In the genomic region with DNA sequence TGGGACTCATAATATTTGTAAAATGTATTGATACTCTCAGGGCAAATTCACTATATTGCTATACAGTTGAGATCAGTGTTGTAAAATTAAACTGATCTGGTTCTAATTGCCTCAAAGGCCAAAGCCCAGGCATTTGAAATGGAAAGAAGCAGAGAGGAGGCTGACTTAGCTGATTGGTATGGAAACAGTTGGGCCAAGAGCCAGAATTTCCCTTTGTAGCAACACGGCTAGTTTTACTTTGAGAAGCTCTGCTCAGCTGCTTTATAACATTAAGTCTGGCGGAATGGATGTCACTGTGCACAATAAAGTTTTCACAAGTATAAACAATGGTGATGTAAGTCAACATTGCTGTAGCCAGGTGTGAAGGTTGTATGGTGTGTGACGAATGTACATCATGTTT, we compare ENCODE assay signal across 19 cellular contexts.
A peak's percentile ranks its signal among the peaks of the same experiment; 100 is the strongest.
DNase-seq lines count a peak whose midpoint lies in the region; ATAC-seq, FAIRE-seq and TF ChIP-seq lines count a peak whose summit lies in the region.
"Had no signal": no experiment of that assay in that cellular context is flagged by ENCODE, and none has a peak within 500 bp of the region (broad histone marks: within the 10 kb centered on the region; RNA-seq: fewer than 3 reads in every experiment).

No MANE protein-coding gene starts in this region.

- intact Hi-C loops in right cardiac atrium (cut with DNase I) = no loop called here

- H3K27ac Mint-ChIP-seq in effector memory CD8-positive, alpha-beta T cell = no peak overlapping the region
- H3K27ac Mint-ChIP-seq: activated T-helper 2 cell treated with anti-CD3 and anti-CD28 coated beads, Interferon-gamma antibody, Interleukin-2, Interleukin-4, amounts not matched to agents 10 μg/mL and 5 μg/mL and 100 μg/mL, durations not matched to agents 14 hours and 24 hours and 36 hours; stimulated activated naive CD8-positive, alpha-beta T cell treated with anti-CD3 and anti-CD28 coated beads, Interleukin-15, amount 100 ng/mL, for 72 hours had no signal

- CTCF ChIA-PET in SK-N-SH (lab: Yijun Ruan, JAX) = no interaction called here

- no peak for ATAC-seq in right cardiac atrium
- no peak for ATAC-seq in effector memory CD8-positive, alpha-beta T cell (replicated peaks)
- ATAC-seq: lower lobe of right lung; pancreas; stimulated activated naive CD8-positive, alpha-beta T cell treated with anti-CD3 and anti-CD28 coated beads, Interleukin-15, amount 100 ng/mL, for 72 hours had no signal

- DNase-seq in SK-N-SH (no peak), fibroblast of peridontal ligament (ENCODE audit: extremely low read depth) (peak; percentile 99), skeletal muscle cell (ENCODE audit: low read depth) (peak; percentile 80), right cardiac atrium (no peak), nucleus accumbens (lab: John Stamatoyannopoulos, UW) (no peak)
- DNase-seq in stimulated activated CD4-positive, alpha-beta T cell treated with anti-CD3 and anti-CD28 coated beads, Interleukin-2, amount 100 ng/mL, for 48 hours = no peak
- no peak for DNase-seq in effector memory CD8-positive, alpha-beta T cell
- DNase-seq: activated CD4-positive, alpha-beta T cell treated with anti-CD3 and anti-CD28 coated beads for 1 hour; glutamatergic neuron; lower lobe of right lung; NCI-H1694 treated with DMSO at 0.1 percent for 48 hours; NK-92 treated with Interleukin-12 subunit alpha and Interleukin-12 subunit beta, amount 100 ng/mL, for 24 hours; stimulated activated CD4-positive, alpha-beta T cell treated with anti-CD3 and anti-CD28 coated beads, Interleukin-4, amount 100 ng/mL, for 24 hours; stimulated activated naive CD8-positive, alpha-beta T cell treated with anti-CD3 and anti-CD28 coated beads, Interleukin-15, amount 100 ng/mL, for 72 hours had no signal

- no peak overlapping the region for H3K4me3 Mint-ChIP-seq in effector memory CD8-positive, alpha-beta T cell
- H3K4me3 Mint-ChIP-seq: central memory CD8-positive, alpha-beta T cell; stimulated activated naive CD8-positive, alpha-beta T cell treated with anti-CD3 and anti-CD28 coated beads, Interleukin-15, amount 100 ng/mL, for 72 hours had no signal

- TF ChIP-seq CTCF in SK-N-SH (IDR thresholded peaks at IDR 0.05) = no peak

- peak overlapping the region; percentile 53 for H3K4me2 ChIP-seq in SK-N-SH

- no peaks in the 10 kb centered on the region for H3K36me3 Mint-ChIP-seq in effector memory CD8-positive, alpha-beta T cell (ENCODE audit: insufficient read depth)

- H3F3A ChIP-seq in SK-N-SH (replicated peaks; ENCODE audit: insufficient read depth) = peaks cover 21% of the 10 kb centered on the region

- H3K4me1 ChIP-seq in SK-N-SH (ENCODE audit: control insufficient read depth in 1 of 2, insufficient read depth in 2 of 2, low read depth in 1 of 2, low read length in 1 of 2) = peaks cover 0 to 20% of the 10 kb centered on the region in 2 experiments
- no peaks in the 10 kb centered on the region for H3K4me1 ChIP-seq in right cardiac atrium (ENCODE audit: control insufficient read depth, insufficient read depth, low read length)
- H3K4me1 ChIP-seq: lower lobe of right lung, pancreas had no signal

- no peaks in the 10 kb centered on the region for H3K9me3 Mint-ChIP-seq in effector memory CD8-positive, alpha-beta T cell
- H3K9me3 Mint-ChIP-seq: activated T-helper 2 cell treated with anti-CD3 and anti-CD28 coated beads, Interferon-gamma antibody, Interleukin-2, Interleukin-4, amounts not matched to agents 10 μg/mL and 5 μg/mL and 100 μg/mL, durations not matched to agents 14 hours and 24 hours and 36 hours; stimulated activated naive CD8-positive, alpha-beta T cell treated with anti-CD3 and anti-CD28 coated beads, Interleukin-15, amount 100 ng/mL, for 72 hours had no signal

- peak overlapping the region; percentile 29; the same call in 1 of the 2 replicates for H3K9ac ChIP-seq in SK-N-SH

- no peaks in the 10 kb centered on the region for H3K9me2 ChIP-seq in SK-N-SH

- H3K4me1 Mint-ChIP-seq in effector memory CD8-positive, alpha-beta T cell (ENCODE audit: low read depth in 2 of 2) = no peaks in the 10 kb centered on the region
- H3K4me1 Mint-ChIP-seq: central memory CD8-positive, alpha-beta T cell; stimulated activated naive CD8-positive, alpha-beta T cell treated with anti-CD3 and anti-CD28 coated beads, Interleukin-15, amount 100 ng/mL, for 72 hours had no signal

- peak in 1 of 2 experiments; percentile 66; a peak in 1 of 4 replicates for TF ChIP-seq EP300 in SK-N-SH (IDR thresholded peaks at IDR 0.05; ENCODE audit: borderline replicate concordance in 1 of 2, low read depth in 1 of 2, low read length in 1 of 2)

- peak; percentile 93 for FAIRE-seq in G401.6 (lab: Jason Lieb, UNC)
- FAIRE-seq: GM12892, pancreas had no signal

- peaks cover 4 to 13% of the 10 kb centered on the region in 2 experiments for H3K36me3 ChIP-seq in SK-N-SH (replicated peaks in 1 of 2; ENCODE audit: control insufficient read depth in 1 of 2, insufficient read depth in 2 of 2, low read length in 1 of 2)
- H3K36me3 ChIP-seq: lower lobe of right lung, pancreas had no signal

- H3K27me3 ChIP-seq in SK-N-SH (ENCODE audit: insufficient read depth) (no peaks in the 10 kb centered on the region), right cardiac atrium (ENCODE audit: control insufficient read depth, insufficient read depth) (no peaks in the 10 kb centered on the region)
- H3K27me3 ChIP-seq: pancreas had no signal

- WGBS in SK-N-SH (ENCODE audit: low lambda C conversion rate) = 26% methylated on average over 3 of the region's 3 CpGs
- 78% methylated on average over 3 of the region's 3 CpGs for WGBS in right cardiac atrium

- POLR2A ChIA-PET in SK-N-SH (lab: Yijun Ruan, JAX) = no interaction called here

- no peaks in the 10 kb centered on the region for H4K20me1 ChIP-seq in SK-N-SH (ENCODE audit: insufficient read depth)

- H3K27ac ChIP-seq in SK-N-SH (ENCODE audit: low read depth in 2 of 2, low read length in 1 of 2) (peak overlapping the region; percentile 73 to 74; a peak in 3 of 4 replicates), right cardiac atrium (ENCODE audit: low read length) (no peak overlapping the region)
- H3K27ac ChIP-seq: lower lobe of right lung, pancreas had no signal

- H3K27me3 Mint-ChIP-seq in effector memory CD8-positive, alpha-beta T cell = no peaks in the 10 kb centered on the region
- H3K27me3 Mint-ChIP-seq: central memory CD8-positive, alpha-beta T cell; stimulated activated naive CD8-positive, alpha-beta T cell treated with anti-CD3 and anti-CD28 coated beads, Interleukin-15, amount 100 ng/mL, for 72 hours had no signal

- TF ChIP-seq RAD21 in SK-N-SH (IDR thresholded peaks at IDR 0.05; ENCODE audit: low read length) = no peak

- no peak overlapping the region for H2AFZ ChIP-seq in SK-N-SH (ENCODE audit: low read depth)

- H3K4me3 ChIP-seq in SK-N-SH (ENCODE audit: low read depth in 2 of 2, low read length in 1 of 2) (no peak overlapping the region), skeletal muscle cell (ENCODE audit: low read depth, low read length) (no peak overlapping the region), right cardiac atrium (ENCODE audit: low read length) (no peak overlapping the region)
- H3K4me3 ChIP-seq: lower lobe of right lung, pancreas had no signal

- H3K79me2 ChIP-seq in SK-N-SH (ENCODE audit: insufficient read depth) = no peaks in the 10 kb centered on the region

- H3K9me3 ChIP-seq in SK-N-SH (no peaks in the 10 kb centered on the region), right cardiac atrium (ENCODE audit: control insufficient read depth, low read length) (no peaks in the 10 kb centered on the region)
- H3K9me3 ChIP-seq: lower lobe of right lung, pancreas had no signal

TF ChIP-seq in SK-N-SH, 30 proteins besides CTCF, POLR2A, EP300 and RAD21 (continues in another document):
- TF ChIP-seq, protein P1, sequence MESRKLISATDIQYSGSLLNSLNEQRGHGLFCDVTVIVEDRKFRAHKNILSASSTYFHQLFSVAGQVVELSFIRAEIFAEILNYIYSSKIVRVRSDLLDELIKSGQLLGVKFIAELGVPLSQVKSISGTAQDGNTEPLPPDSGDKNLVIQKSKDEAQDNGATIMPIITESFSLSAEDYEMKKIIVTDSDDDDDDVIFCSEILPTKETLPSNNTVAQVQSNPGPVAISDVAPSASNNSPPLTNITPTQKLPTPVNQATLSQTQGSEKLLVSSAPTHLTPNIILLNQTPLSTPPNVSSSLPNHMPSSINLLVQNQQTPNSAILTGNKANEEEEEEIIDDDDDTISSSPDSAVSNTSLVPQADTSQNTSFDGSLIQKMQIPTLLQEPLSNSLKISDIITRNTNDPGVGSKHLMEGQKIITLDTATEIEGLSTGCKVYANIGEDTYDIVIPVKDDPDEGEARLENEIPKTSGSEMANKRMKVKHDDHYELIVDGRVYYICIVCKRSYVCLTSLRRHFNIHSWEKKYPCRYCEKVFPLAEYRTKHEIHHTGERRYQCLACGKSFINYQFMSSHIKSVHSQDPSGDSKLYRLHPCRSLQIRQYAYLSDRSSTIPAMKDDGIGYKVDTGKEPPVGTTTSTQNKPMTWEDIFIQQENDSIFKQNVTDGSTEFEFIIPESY (IDR thresholded peaks at IDR 0.05; ENCODE audit: borderline replicate concordance, low read depth) = 0 out of 2 replicates have a peak, but pooled peaks have one; percentile 22
- TF ChIP-seq FOSL2 (IDR thresholded peaks at IDR 0.05; ENCODE audit: borderline replicate concordance, low read depth) = peak; percentile 72; the same call in 1 of the 2 replicates
- TF ChIP-seq TCF12 (IDR thresholded peaks at IDR 0.05) = peak; percentile 82
- no peak for TF ChIP-seq GABPA (IDR thresholded peaks at IDR 0.05; ENCODE audit: low read depth)
- TF ChIP-seq, protein P2, sequence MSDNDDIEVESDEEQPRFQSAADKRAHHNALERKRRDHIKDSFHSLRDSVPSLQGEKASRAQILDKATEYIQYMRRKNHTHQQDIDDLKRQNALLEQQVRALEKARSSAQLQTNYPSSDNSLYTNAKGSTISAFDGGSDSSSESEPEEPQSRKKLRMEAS (IDR thresholded peaks at IDR 0.05; ENCODE audit: low read depth) = 0 out of 2 replicates have a peak, but pooled peaks have one; percentile 21
- TF ChIP-seq TEAD4 (IDR thresholded peaks at IDR 0.05; ENCODE audit: borderline replicate concordance, insufficient read depth) = 0 out of 2 replicates have a peak, but pooled peaks have one; percentile 44
- TF ChIP-seq JUND (IDR thresholded peaks at IDR 0.05) = peak; percentile 72; the same call in 1 of the 2 replicates
- TF ChIP-seq SMC3 (IDR thresholded peaks at IDR 0.05; ENCODE audit: low read depth, low read length) = no peak
- no peak for TF ChIP-seq TAF1 (IDR thresholded peaks at IDR 0.05; ENCODE audit: borderline replicate concordance, low read depth, low read length)
- no peak for TF ChIP-seq EZH2phosphoT487 (IDR thresholded peaks at IDR 0.05; ENCODE audit: borderline replicate concordance, low read depth)

Comparison
In these comparisons a context has a peak if more than half of its experiments do, and no peak if none do; other contexts are left out.
1. DNase-seq: peak in fibroblast of peridontal ligament (single experiment) and skeletal muscle cell (single experiment); none in SK-N-SH (single experiment), stimulated activated CD4-positive, alpha-beta T cell treated with anti-CD3 and anti-CD28 coated beads, Interleukin-2, amount 100 ng/mL, for 48 hours (0 of 2), right cardiac atrium (0 of 3), nucleus accumbens (0 of 56) and effector memory CD8-positive, alpha-beta T cell (0 of 3).